ENCODE assay signal across 1 cellular context in the genomic region with DNA sequence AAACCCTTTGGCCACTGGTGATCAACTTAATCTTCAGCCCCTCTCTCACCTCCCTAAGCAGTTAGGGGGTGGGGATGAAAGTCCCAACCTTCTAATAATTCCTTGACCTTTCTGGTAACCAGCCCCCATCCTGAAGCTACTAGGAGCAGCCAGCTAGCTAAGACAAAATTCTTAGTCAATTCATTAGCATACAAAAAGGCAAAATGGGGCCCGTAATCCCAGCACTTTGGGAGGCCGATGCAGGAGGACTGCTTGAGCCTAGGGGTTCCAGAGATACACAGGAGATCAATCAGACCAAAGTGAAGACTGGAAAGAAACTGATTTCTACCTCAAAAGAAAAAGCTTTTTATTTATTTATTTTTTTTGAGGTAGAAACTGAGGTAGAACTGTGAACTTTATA.
TF ChIP-seq lines count a peak whose summit lies in the region.

No MANE protein-coding gene starts in this region.

TF ChIP-seq in GM23338, 12 proteins besides CTCF, POLR2A, EP300 and RAD21:
- TF ChIP-seq, protein P1, sequence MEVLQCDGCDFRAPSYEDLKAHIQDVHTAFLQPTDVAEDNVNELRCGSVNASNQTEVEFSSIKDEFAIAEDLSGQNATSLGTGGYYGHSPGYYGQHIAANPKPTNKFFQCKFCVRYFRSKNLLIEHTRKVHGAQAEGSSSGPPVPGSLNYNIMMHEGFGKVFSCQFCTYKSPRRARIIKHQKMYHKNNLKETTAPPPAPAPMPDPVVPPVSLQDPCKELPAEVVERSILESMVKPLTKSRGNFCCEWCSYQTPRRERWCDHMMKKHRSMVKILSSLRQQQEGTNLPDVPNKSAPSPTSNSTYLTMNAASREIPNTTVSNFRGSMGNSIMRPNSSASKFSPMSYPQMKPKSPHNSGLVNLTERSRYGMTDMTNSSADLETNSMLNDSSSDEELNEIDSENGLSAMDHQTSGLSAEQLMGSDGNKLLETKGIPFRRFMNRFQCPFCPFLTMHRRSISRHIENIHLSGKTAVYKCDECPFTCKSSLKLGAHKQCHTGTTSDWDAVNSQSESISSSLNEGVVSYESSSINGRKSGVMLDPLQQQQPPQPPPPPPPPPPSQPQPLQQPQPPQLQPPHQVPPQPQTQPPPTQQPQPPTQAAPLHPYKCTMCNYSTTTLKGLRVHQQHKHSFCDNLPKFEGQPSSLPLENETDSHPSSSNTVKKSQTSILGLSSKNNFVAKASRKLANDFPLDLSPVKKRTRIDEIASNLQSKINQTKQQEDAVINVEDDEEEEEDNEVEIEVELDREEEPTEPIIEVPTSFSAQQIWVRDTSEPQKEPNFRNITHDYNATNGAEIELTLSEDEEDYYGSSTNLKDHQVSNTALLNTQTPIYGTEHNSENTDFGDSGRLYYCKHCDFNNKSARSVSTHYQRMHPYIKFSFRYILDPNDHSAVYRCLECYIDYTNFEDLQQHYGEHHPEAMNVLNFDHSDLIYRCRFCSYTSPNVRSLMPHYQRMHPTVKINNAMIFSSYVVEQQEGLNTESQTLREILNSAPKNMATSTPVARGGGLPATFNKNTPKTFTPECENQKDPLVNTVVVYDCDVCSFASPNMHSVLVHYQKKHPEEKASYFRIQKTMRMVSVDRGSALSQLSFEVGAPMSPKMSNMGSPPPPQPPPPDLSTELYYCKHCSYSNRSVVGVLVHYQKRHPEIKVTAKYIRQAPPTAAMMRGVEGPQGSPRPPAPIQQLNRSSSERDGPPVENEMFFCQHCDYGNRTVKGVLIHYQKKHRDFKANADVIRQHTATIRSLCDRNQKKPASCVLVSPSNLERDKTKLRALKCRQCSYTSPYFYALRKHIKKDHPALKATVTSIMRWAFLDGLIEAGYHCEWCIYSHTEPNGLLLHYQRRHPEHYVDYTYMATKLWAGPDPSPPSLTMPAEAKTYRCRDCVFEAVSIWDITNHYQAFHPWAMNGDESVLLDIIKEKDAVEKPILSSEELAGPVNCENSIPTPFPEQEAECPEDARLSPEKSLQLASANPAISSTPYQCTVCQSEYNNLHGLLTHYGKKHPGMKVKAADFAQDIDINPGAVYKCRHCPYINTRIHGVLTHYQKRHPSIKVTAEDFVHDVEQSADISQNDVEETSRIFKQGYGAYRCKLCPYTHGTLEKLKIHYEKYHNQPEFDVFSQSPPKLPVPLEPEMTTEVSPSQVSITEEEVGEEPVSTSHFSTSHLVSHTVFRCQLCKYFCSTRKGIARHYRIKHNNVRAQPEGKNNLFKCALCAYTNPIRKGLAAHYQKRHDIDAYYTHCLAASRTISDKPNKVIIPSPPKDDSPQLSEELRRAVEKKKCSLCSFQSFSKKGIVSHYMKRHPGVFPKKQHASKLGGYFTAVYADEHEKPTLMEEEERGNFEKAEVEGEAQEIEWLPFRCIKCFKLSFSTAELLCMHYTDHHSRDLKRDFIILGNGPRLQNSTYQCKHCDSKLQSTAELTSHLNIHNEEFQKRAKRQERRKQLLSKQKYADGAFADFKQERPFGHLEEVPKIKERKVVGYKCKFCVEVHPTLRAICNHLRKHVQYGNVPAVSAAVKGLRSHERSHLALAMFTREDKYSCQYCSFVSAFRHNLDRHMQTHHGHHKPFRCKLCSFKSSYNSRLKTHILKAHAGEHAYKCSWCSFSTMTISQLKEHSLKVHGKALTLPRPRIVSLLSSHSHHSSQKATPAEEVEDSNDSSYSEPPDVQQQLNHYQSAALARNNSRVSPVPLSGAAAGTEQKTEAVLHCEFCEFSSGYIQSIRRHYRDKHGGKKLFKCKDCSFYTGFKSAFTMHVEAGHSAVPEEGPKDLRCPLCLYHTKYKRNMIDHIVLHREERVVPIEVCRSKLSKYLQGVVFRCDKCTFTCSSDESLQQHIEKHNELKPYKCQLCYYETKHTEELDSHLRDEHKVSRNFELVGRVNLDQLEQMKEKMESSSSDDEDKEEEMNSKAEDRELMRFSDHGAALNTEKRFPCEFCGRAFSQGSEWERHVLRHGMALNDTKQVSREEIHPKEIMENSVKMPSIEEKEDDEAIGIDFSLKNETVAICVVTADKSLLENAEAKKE (CRISPR knock-in tag; IDR thresholded peaks at IDR 0.05): peak; percentile 68; the same call in 1 of the 2 replicates
- no peak for TF ChIP-seq ZNF114 (CRISPR knock-in tag; IDR thresholded peaks at IDR 0.05)
